Comparison of ENCODE assay signal across 24 cellular contexts in genomic region chr1:97680460-97680859, GRCh38.
"Had no signal": no experiment of that assay in that cellular context is flagged by ENCODE, and none has a peak within 500 bp of the region (broad histone marks: within the 10 kb centered on the region; RNA-seq: fewer than 3 reads in every experiment).

No MANE protein-coding gene starts in this region.

- H3K4me3 Mint-ChIP-seq: activated CD4-positive, alpha-beta memory T cell treated with anti-CD3 and anti-CD28 coated beads for 36 hours; activated naive CD8-positive, alpha-beta T cell treated with anti-CD3 and anti-CD28 coated beads, Interleukin-2, amount 50 U/mL, for 24 hours; brain; immature natural killer cell; natural killer cell treated with Interleukin-12 subunit alpha and Interleukin-12 subunit beta and Interleukin-15 and Interleukin-18, amount 100 ng/mL, for 72 hours; stimulated activated memory B cell treated with anti-CD40 and anti-IgM and Interleukin-4, amounts not matched to agents 10 μg/mL and 1 μg/mL and 100 μg/mL, for 72 hours had no signal

- H3K27me3 Mint-ChIP-seq: activated CD4-positive, alpha-beta memory T cell treated with anti-CD3 and anti-CD28 coated beads for 36 hours; activated naive CD8-positive, alpha-beta T cell treated with anti-CD3 and anti-CD28 coated beads, Interleukin-2, amount 50 U/mL, for 24 hours; brain; natural killer cell treated with Interleukin-12 subunit alpha and Interleukin-12 subunit beta and Interleukin-15 and Interleukin-18, amount 100 ng/mL, for 72 hours; progenitor cell of endocrine pancreas; stimulated activated memory B cell treated with anti-CD40 and anti-IgM and Interleukin-4, amounts not matched to agents 10 μg/mL and 1 μg/mL and 100 μg/mL, for 72 hours had no signal

- H3K4me3 ChIP-seq: hepatocyte, sigmoid colon, smooth muscle cell, stomach, suprapubic skin, uterus had no signal

- DNase-seq: activated CD4-positive, alpha-beta memory T cell treated with anti-CD3 and anti-CD28 coated beads for 36 hours; activated CD4-positive, alpha-beta T cell treated with anti-CD3 and anti-CD28 coated beads for 48 hours; activated gamma-delta T cell; activated naive CD4-positive, alpha-beta T cell treated with anti-CD3 and anti-CD28 coated beads, Interleukin-2, amount 50 U/mL, for 16 hours; activated naive CD8-positive, alpha-beta T cell treated with anti-CD3 and anti-CD28 coated beads, Interleukin-2, amount 50 U/mL, for 24 hours; anterior cingulate cortex; effector CD8-positive, alpha-beta T cell; foreskin melanocyte; immature natural killer cell; left ventricle myocardium superior; retina; sigmoid colon; stimulated activated CD4-positive, alpha-beta T cell treated with anti-CD3 and anti-CD28 coated beads, Interleukin-15, amount 100 ng/mL, for 24 hours; stomach; T-helper 9 cell; trophoblast cell; uterus had no signal

- H3K4me1 Mint-ChIP-seq: activated naive CD8-positive, alpha-beta T cell treated with anti-CD3 and anti-CD28 coated beads, Interleukin-2, amount 50 U/mL, for 24 hours; brain; immature natural killer cell; stimulated activated memory B cell treated with anti-CD40 and anti-IgM and Interleukin-4, amounts not matched to agents 10 μg/mL and 1 μg/mL and 100 μg/mL, for 72 hours had no signal

- H3K27ac Mint-ChIP-seq: activated CD4-positive, alpha-beta memory T cell treated with anti-CD3 and anti-CD28 coated beads for 36 hours; activated naive CD8-positive, alpha-beta T cell treated with anti-CD3 and anti-CD28 coated beads, Interleukin-2, amount 50 U/mL, for 24 hours; brain; immature natural killer cell; natural killer cell treated with Interleukin-12 subunit alpha and Interleukin-12 subunit beta and Interleukin-15 and Interleukin-18, amount 100 ng/mL, for 72 hours; stimulated activated memory B cell treated with anti-CD40 and anti-IgM and Interleukin-4, amounts not matched to agents 10 μg/mL and 1 μg/mL and 100 μg/mL, for 72 hours had no signal

- ATAC-seq: left ventricle myocardium superior; stimulated activated memory B cell treated with anti-CD40 and anti-IgM and Interleukin-4, amounts not matched to agents 10 μg/mL and 1 μg/mL and 100 μg/mL, for 72 hours had no signal

- H3K27ac ChIP-seq: hepatocyte, sigmoid colon, stomach, suprapubic skin, uterus had no signal

- H3K9me3 Mint-ChIP-seq: activated CD4-positive, alpha-beta memory T cell treated with anti-CD3 and anti-CD28 coated beads for 36 hours; immature natural killer cell; natural killer cell treated with Interleukin-12 subunit alpha and Interleukin-12 subunit beta and Interleukin-15 and Interleukin-18, amount 100 ng/mL, for 72 hours; stimulated activated memory B cell treated with anti-CD40 and anti-IgM and Interleukin-4, amounts not matched to agents 10 μg/mL and 1 μg/mL and 100 μg/mL, for 72 hours had no signal
